8 cellular contexts compared by ENCODE assay signal in the genomic region with DNA sequence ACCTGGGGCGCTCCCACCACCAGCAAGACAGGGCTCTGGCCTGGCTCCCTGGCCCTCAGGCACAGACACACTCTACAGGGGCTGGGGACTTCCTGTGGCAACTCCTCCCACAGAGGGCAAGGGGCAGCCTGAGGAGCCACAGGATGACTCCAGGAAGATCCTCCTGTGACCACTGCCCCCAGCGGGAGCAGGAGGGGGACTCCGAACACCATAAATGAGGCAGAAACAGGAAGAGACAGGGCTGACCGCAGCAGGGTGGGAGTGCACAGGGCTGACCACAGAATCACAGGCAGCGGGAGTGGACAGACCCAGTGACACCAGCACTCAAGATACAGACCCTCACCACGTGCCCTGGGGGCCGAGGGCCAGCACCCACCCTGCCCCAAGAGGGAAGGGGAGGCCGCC. TPM values are rescaled to one million over a fixed set of nuclear protein-coding genes. Genes with fewer than 3 reads are reported as not detected.
A peak's percentile ranks its signal among the peaks of the same experiment; 100 is the strongest.
DNase-seq lines count a peak whose midpoint lies in the region; ATAC-seq and TF ChIP-seq lines count a peak whose summit lies in the region.

No MANE protein-coding gene starts in this region.

- no peak for ATAC-seq in GM21515 (IDR thresholded peaks at IDR 0.05; ENCODE audit: unreplicated experiment)
- no peak for ATAC-seq in GM18861 (IDR thresholded peaks at IDR 0.05; ENCODE audit: unreplicated experiment)

- 74% methylated on average over 8 of the region's 8 CpGs for WGBS in liver

- H3K27ac ChIP-seq in breast epithelium: peak overlapping the region in 1 of 2 donors; percentile 48
- peak overlapping the region; percentile 68 for H3K27ac ChIP-seq in liver (ENCODE audit: low read depth in 1 of 2, low read length in 2 of 2)

- DNase-seq in MCF 10A (ENCODE audit: unreplicated experiment) (peak; percentile 37), breast epithelium (ENCODE audit: low spot score in 2 of 2) (no peak), AG20443 (ENCODE audit: low spot score) (no peak), BE2C (no peak)
- DNase-seq in activated T-helper 2 cell treated with anti-CD3 and anti-CD28 coated beads, Interferon-gamma antibody, Interleukin-2, Interleukin-4, amounts not matched to agents 10 μg/mL and 5 μg/mL and 100 μg/mL, durations not matched to agents 14 hours and 24 hours and 36 hours (ENCODE audit: low spot score): no peak

- TF ChIP-seq CTCF in MCF 10A (IDR thresholded peaks at IDR 0.05; ENCODE audit: unreplicated experiment) (no peak), breast epithelium (IDR thresholded peaks at IDR 0.05) (no peak), liver (IDR thresholded peaks at IDR 0.05; ENCODE audit: low read depth, low read length, missing input control) (no peak), BE2C (IDR thresholded peaks at IDR 0.05; ENCODE audit: low read depth, low read length) (no peak)

- TF ChIP-seq POLR2A in breast epithelium (IDR thresholded peaks at IDR 0.05): no peak

- no peak overlapping the region for H3K9ac ChIP-seq in liver (ENCODE audit: low read depth in 1 of 2, low read length in 2 of 2)

- CTCF ChIA-PET in MCF 10A (lab: Yijun Ruan, JAX): interaction anchor here (0.6 to 2.6 kb wide), 4 partner anchors 16 to 326 kb away, joined by 3 to 7 read pairs (median 6); a partner anchor contains a TSS

- intact Hi-C loops in MCF 10A (cut with micrococcal nuclease) (no loop called here), breast epithelium (cut with DNase I; ENCODE audit: low total_unique reads) (no loop called here)
- intact Hi-C loops in activated T-helper 2 cell treated with anti-CD3 and anti-CD28 coated beads, Interferon-gamma antibody, Interleukin-2, Interleukin-4, amounts not matched to agents 10 μg/mL and 5 μg/mL and 100 μg/mL, durations not matched to agents 14 hours and 24 hours and 36 hours (cut with micrococcal nuclease): no loop called here

- no peaks in the 10 kb centered on the region for H3K9me3 ChIP-seq in breast epithelium
- no peaks in the 10 kb centered on the region for H3K9me3 ChIP-seq in liver (ENCODE audit: control insufficient read depth in 4 of 4, low read length in 3 of 4)
- no peaks in the 10 kb centered on the region for H3K9me3 ChIP-seq in BE2C

- no peaks in the 10 kb centered on the region for H3K36me3 ChIP-seq in breast epithelium
- H3K36me3 ChIP-seq in liver (ENCODE audit: control insufficient read depth in 4 of 4, insufficient read depth in 3 of 4, low read depth in 1 of 4, low read length in 3 of 4): no peaks in the 10 kb centered on the region
- H3K36me3 ChIP-seq in BE2C: no peaks in the 10 kb centered on the region; the same call in 1 of the 2 replicates

- peak in 1 of 2 donors; percentile 23 for TF ChIP-seq RAD21 in liver (IDR thresholded peaks at IDR 0.05)

- H3K4me3 ChIP-seq in breast epithelium (no peak overlapping the region), liver (ENCODE audit: low read depth in 1 of 3, low read length in 3 of 3) (no peak overlapping the region), BE2C (ENCODE audit: low read depth, low read length) (no peak overlapping the region)

- H3K36me3 Mint-ChIP-seq in MCF 10A (ENCODE audit: insufficient read depth, unreplicated experiment): no peaks in the 10 kb centered on the region
- peaks cover 6% of the 10 kb centered on the region for H3K36me3 Mint-ChIP-seq in activated T-helper 2 cell treated with anti-CD3 and anti-CD28 coated beads, Interferon-gamma antibody, Interleukin-2, Interleukin-4, amounts not matched to agents 10 μg/mL and 5 μg/mL and 100 μg/mL, durations not matched to agents 14 hours and 24 hours and 36 hours (ENCODE audit: low read depth)

- no peaks in the 10 kb centered on the region for H3K9me3 Mint-ChIP-seq in MCF 10A (ENCODE audit: unreplicated experiment)
- no peaks in the 10 kb centered on the region for H3K9me3 Mint-ChIP-seq in activated T-helper 2 cell treated with anti-CD3 and anti-CD28 coated beads, Interferon-gamma antibody, Interleukin-2, Interleukin-4, amounts not matched to agents 10 μg/mL and 5 μg/mL and 100 μg/mL, durations not matched to agents 14 hours and 24 hours and 36 hours

- POLR2A ChIA-PET in MCF 10A (lab: Yijun Ruan, JAX): interaction anchor here (0.7 to 0.8 kb wide), 2 partner anchors 11 to 123 kb away, joined by 3 read pairs; no protein-coding TSS in a partner anchor

- no peaks in the 10 kb centered on the region for H3K27me3 ChIP-seq in breast epithelium
- H3K27me3 ChIP-seq in liver (ENCODE audit: control insufficient read depth in 4 of 4, insufficient read depth in 4 of 4, low read length in 3 of 4): no peaks in the 10 kb centered on the region
- H3K27me3 ChIP-seq in BE2C: no peaks in the 10 kb centered on the region

- H3K4me1 Mint-ChIP-seq in MCF 10A (ENCODE audit: insufficient read depth, unreplicated experiment): peaks cover 53% of the 10 kb centered on the region
- peaks cover 47% of the 10 kb centered on the region for H3K4me1 Mint-ChIP-seq in activated T-helper 2 cell treated with anti-CD3 and anti-CD28 coated beads, Interferon-gamma antibody, Interleukin-2, Interleukin-4, amounts not matched to agents 10 μg/mL and 5 μg/mL and 100 μg/mL, durations not matched to agents 14 hours and 24 hours and 36 hours (ENCODE audit: low read depth)

- H3K4me3 Mint-ChIP-seq in MCF 10A (ENCODE audit: unreplicated experiment): no peak overlapping the region
- H3K4me3 Mint-ChIP-seq in activated T-helper 2 cell treated with anti-CD3 and anti-CD28 coated beads, Interferon-gamma antibody, Interleukin-2, Interleukin-4, amounts not matched to agents 10 μg/mL and 5 μg/mL and 100 μg/mL, durations not matched to agents 14 hours and 24 hours and 36 hours (ENCODE audit: low read depth): no peak overlapping the region

- H3K4me1 ChIP-seq in breast epithelium (no peaks in the 10 kb centered on the region), liver (ENCODE audit: control insufficient read depth in 4 of 4, insufficient read depth in 4 of 4, low read length in 3 of 4) (peaks cover 6 to 23% (median 11%) of the 10 kb centered on the region in 4 donors), BE2C (peaks cover 18% of the 10 kb centered on the region)

- H3K27me3 Mint-ChIP-seq in MCF 10A (ENCODE audit: insufficient read depth, unreplicated experiment): no peaks in the 10 kb centered on the region
- H3K27me3 Mint-ChIP-seq in activated T-helper 2 cell treated with anti-CD3 and anti-CD28 coated beads, Interferon-gamma antibody, Interleukin-2, Interleukin-4, amounts not matched to agents 10 μg/mL and 5 μg/mL and 100 μg/mL, durations not matched to agents 14 hours and 24 hours and 36 hours (ENCODE audit: low read depth): no peaks in the 10 kb centered on the region

- BruUV-seq in MCF 10A (replicated peaks; lab: Mats Ljungman, UMichigan): no TSS peak

- peak overlapping the region; percentile 33 for H3K27ac Mint-ChIP-seq in MCF 10A (ENCODE audit: low read depth, unreplicated experiment)
- peak overlapping the region; percentile 61 for H3K27ac Mint-ChIP-seq in activated T-helper 2 cell treated with anti-CD3 and anti-CD28 coated beads, Interferon-gamma antibody, Interleukin-2, Interleukin-4, amounts not matched to agents 10 μg/mL and 5 μg/mL and 100 μg/mL, durations not matched to agents 14 hours and 24 hours and 36 hours

TF ChIP-seq in liver, 16 proteins besides CTCF, POLR2A, EP300 and RAD21 (continues in another document):
- TF ChIP-seq, protein P1, sequence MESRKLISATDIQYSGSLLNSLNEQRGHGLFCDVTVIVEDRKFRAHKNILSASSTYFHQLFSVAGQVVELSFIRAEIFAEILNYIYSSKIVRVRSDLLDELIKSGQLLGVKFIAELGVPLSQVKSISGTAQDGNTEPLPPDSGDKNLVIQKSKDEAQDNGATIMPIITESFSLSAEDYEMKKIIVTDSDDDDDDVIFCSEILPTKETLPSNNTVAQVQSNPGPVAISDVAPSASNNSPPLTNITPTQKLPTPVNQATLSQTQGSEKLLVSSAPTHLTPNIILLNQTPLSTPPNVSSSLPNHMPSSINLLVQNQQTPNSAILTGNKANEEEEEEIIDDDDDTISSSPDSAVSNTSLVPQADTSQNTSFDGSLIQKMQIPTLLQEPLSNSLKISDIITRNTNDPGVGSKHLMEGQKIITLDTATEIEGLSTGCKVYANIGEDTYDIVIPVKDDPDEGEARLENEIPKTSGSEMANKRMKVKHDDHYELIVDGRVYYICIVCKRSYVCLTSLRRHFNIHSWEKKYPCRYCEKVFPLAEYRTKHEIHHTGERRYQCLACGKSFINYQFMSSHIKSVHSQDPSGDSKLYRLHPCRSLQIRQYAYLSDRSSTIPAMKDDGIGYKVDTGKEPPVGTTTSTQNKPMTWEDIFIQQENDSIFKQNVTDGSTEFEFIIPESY (IDR thresholded peaks at IDR 0.05): no peak
- peak; percentile 72 for TF ChIP-seq NR2F2 (IDR thresholded peaks at IDR 0.05)

RNA-seq across cellular contexts. Expression of a gene that starts 10.8 kb away (rescaled TPM):
- 47.0 and 47.6 TPM in 2 replicates for total RNA-seq in MCF 10A (2022)
- 100 to 1,000 TPM in 1 of 3 donors, 10 to 100 TPM in 2; 85.9 to 109 (median 97.0) TPM for total RNA-seq in breast epithelium
- 95.2 and 96.2 TPM in 2 replicates for total RNA-seq in activated T-helper 2 cell treated with anti-CD3 and anti-CD28 coated beads, Interferon-gamma antibody, Interleukin-2, Interleukin-4, amounts not matched to agents 10 μg/mL and 5 μg/mL and 100 μg/mL, durations not matched to agents 14 hours and 24 hours and 36 hours
- total RNA-seq in liver: 10 to 100 TPM; 59.8 to 77.8 TPM
- 10 to 100 TPM; 14.4 to 27.2 TPM for polyA plus RNA-seq in liver
- 43.3 TPM for polyA plus RNA-seq in BE2C (2012; ENCODE audit: insufficient read depth, insufficient read length, low read depth)

RNA-seq across cellular contexts. Expression of a gene that starts 52.4 kb away (rescaled TPM):
- total RNA-seq in MCF 10A (2022) (10.6 and 16.9 TPM in 2 replicates), breast epithelium (100 to 1,000 TPM in 1 of 3 donors, 10 to 100 TPM in 2; 20.6 to 117 (median 93.7) TPM), liver (100 to 1,000 TPM in 1 of 2 donors, 10 to 100 TPM in 1; 70.5 to 176 TPM)
- 10.7 and 16.0 TPM in 2 replicates for total RNA-seq in activated T-helper 2 cell treated with anti-CD3 and anti-CD28 coated beads, Interferon-gamma antibody, Interleukin-2, Interleukin-4, amounts not matched to agents 10 μg/mL and 5 μg/mL and 100 μg/mL, durations not matched to agents 14 hours and 24 hours and 36 hours
- polyA plus RNA-seq in liver: 100 to 1,000 TPM; 287 to 328 TPM
- polyA plus RNA-seq in BE2C (2012; ENCODE audit: insufficient read depth, insufficient read length, low read depth): 71.9 TPM
